13 cellular contexts compared by ENCODE assay signal in genomic region chr2:85258194-85258605, GRCh38.
A peak's percentile ranks its signal among the peaks of the same experiment; 100 is the strongest.
DNase-seq lines count a peak whose midpoint lies in the region; ATAC-seq and TF ChIP-seq lines count a peak whose summit lies in the region.
"Had no signal": no experiment of that assay in that cellular context is flagged by ENCODE, and none has a peak within 500 bp of the region (broad histone marks: within the 10 kb centered on the region; RNA-seq: fewer than 3 reads in every experiment).

No MANE protein-coding gene starts in this region.

- peaks cover 10% of the 10 kb centered on the region for H3K36me3 Mint-ChIP-seq in progenitor cell of endocrine pancreas (ENCODE audit: insufficient read depth)

- H3K4me1 Mint-ChIP-seq in progenitor cell of endocrine pancreas (ENCODE audit: low read depth): peaks cover 79% of the 10 kb centered on the region

- H3K4me3 Mint-ChIP-seq in progenitor cell of endocrine pancreas (ENCODE audit: low read depth): no peak overlapping the region

- no peaks in the 10 kb centered on the region for H3K9me3 ChIP-seq in right atrium auricular region
- H3K9me3 ChIP-seq in vagina: no peaks in the 10 kb centered on the region
- H3K9me3 ChIP-seq: A549, right lobe of liver, testis had no signal

- DNase-seq in right atrium auricular region (ENCODE audit: low spot score) (no peak), Right ventricle myocardium inferior (ENCODE audit: missing footprints) (no peak), glomerular visceral epithelial cell (ENCODE audit: extremely low spot score) (peak; percentile 7), progenitor cell of endocrine pancreas (ENCODE audit: low spot score, unreplicated experiment) (no peak), vagina (ENCODE audit: extremely low spot score in 2 of 2) (no peak), T-helper 2 cell (no peak), NCI-H1105 (lab: John Stamatoyannopoulos, UW) (no peak)
- no peak for DNase-seq in stimulated activated CD4-positive, alpha-beta T cell treated with anti-CD3 and anti-CD28 coated beads, Interleukin-1b, Interleukin-23, amount 100 ng/mL, for 48 hours
- DNase-seq: activated CD4-positive, alpha-beta T cell treated with anti-CD3 and anti-CD28 coated beads, Interleukin-2, amount 50 U/mL, for 48 hours; activated gamma-delta T cell; right lobe of liver; testis had no signal

- TF ChIP-seq CTCF in right atrium auricular region (IDR thresholded peaks at IDR 0.05): no peak
- no peak for TF ChIP-seq CTCF in progenitor cell of endocrine pancreas (IDR thresholded peaks at IDR 0.05; ENCODE audit: unreplicated experiment)
- no peak for TF ChIP-seq CTCF in vagina (IDR thresholded peaks at IDR 0.05)

- no peaks in the 10 kb centered on the region for H3K27me3 ChIP-seq in right atrium auricular region
- no peaks in the 10 kb centered on the region for H3K27me3 ChIP-seq in vagina
- H3K27me3 ChIP-seq: right lobe of liver, testis had no signal

- intact Hi-C loops in Right ventricle myocardium inferior (cut with DNase I): no loop called here
- intact Hi-C loops in vagina (cut with DNase I): no loop called here

- no peak overlapping the region for H3K4me3 ChIP-seq in right atrium auricular region
- no peak overlapping the region for H3K4me3 ChIP-seq in vagina
- H3K4me3 ChIP-seq: A549, right lobe of liver, testis had no signal

- H3K27ac ChIP-seq in right atrium auricular region (peak overlapping the region; percentile 77 to 79), vagina (peak overlapping the region; percentile 84)
- H3K27ac ChIP-seq: A549 had no signal

- H3K4me1 ChIP-seq in right atrium auricular region (peaks cover 0 to 70% of the 10 kb centered on the region in 2 donors), vagina (peaks cover 69% of the 10 kb centered on the region)
- H3K4me1 ChIP-seq: A549 had no signal

- H3K36me3 ChIP-seq in right atrium auricular region: no peaks in the 10 kb centered on the region
- H3K36me3 ChIP-seq in vagina: no peaks in the 10 kb centered on the region
- H3K36me3 ChIP-seq: right lobe of liver had no signal

- H3K27me3 Mint-ChIP-seq in progenitor cell of endocrine pancreas: no peaks in the 10 kb centered on the region

- no peak for TF ChIP-seq POLR2A in vagina (IDR thresholded peaks at IDR 0.05)

- peak overlapping the region; percentile 92 for H3K27ac Mint-ChIP-seq in progenitor cell of endocrine pancreas

- ATAC-seq in Right ventricle myocardium inferior: no peak

- no peaks in the 10 kb centered on the region for H3K9me3 Mint-ChIP-seq in progenitor cell of endocrine pancreas (ENCODE audit: low read depth)
